Comparison of ENCODE assay signal across 16 cellular contexts in genomic region chr21:18553786-18554185, GRCh38.
"Had no signal": no experiment of that assay in that cellular context is flagged by ENCODE, and none has a peak within 500 bp of the region (broad histone marks: within the 10 kb centered on the region; RNA-seq: fewer than 3 reads in every experiment).

No MANE protein-coding gene starts in this region.

- DNase-seq: colonic mucosa; dermis blood vessel endothelial cell; dorsolateral prefrontal cortex; effector CD4-positive, alpha-beta T cell; effector memory CD4-positive, alpha-beta T cell; foreskin keratinocyte; heart left ventricle; hippocampal formation; left cardiac atrium; left lung; left ventricle myocardium superior; lower lobe of right lung; mesenchymal stem cell; midbrain had no signal

- ATAC-seq: foreskin keratinocyte, gastroesophageal sphincter, heart left ventricle, left cardiac atrium, left lung, left ventricle myocardium superior, lower lobe of right lung had no signal

- H3K36me3 ChIP-seq: colonic mucosa, esophagus muscularis mucosa, gastroesophageal sphincter, heart left ventricle, left lung, lower lobe of right lung had no signal

- H3K27ac ChIP-seq: colonic mucosa, dorsolateral prefrontal cortex, esophagus muscularis mucosa, foreskin keratinocyte, gastroesophageal sphincter, heart left ventricle, left lung, lower lobe of right lung had no signal

- H3K27me3 ChIP-seq: colonic mucosa, dorsolateral prefrontal cortex, esophagus muscularis mucosa, foreskin keratinocyte, gastroesophageal sphincter, heart left ventricle, left lung had no signal

- H3K4me3 ChIP-seq: colonic mucosa, dorsolateral prefrontal cortex, esophagus muscularis mucosa, gastroesophageal sphincter, heart left ventricle, left lung, lower lobe of right lung had no signal

- H3K9me3 ChIP-seq: colonic mucosa, esophagus muscularis mucosa, gastroesophageal sphincter, left lung, lower lobe of right lung had no signal

- H3K4me1 ChIP-seq: colonic mucosa, esophagus muscularis mucosa, gastroesophageal sphincter, heart left ventricle, left lung, lower lobe of right lung had no signal
